Comparison of ENCODE assay signal across 20 cellular contexts in genomic region chr7:128045766-128046165, GRCh38. TPM values are rescaled to one million over a fixed set of nuclear protein-coding genes. Genes with fewer than 3 reads are reported as not detected.
A peak's percentile ranks its signal among the peaks of the same experiment; 100 is the strongest.
DNase-seq lines count a peak whose midpoint lies in the region; ATAC-seq, FAIRE-seq and TF ChIP-seq lines count a peak whose summit lies in the region.
"Had no signal": no experiment of that assay in that cellular context is flagged by ENCODE, and none has a peak within 500 bp of the region (broad histone marks: within the 10 kb centered on the region; RNA-seq: fewer than 3 reads in every experiment).

No MANE protein-coding gene starts in this region.

- TF ChIP-seq EP300 in transverse colon (IDR thresholded peaks at IDR 0.05; ENCODE audit: low read depth), result no peak

- DNase-seq in HFFc6 (peak; percentile 31), astrocyte (ENCODE audit: low read depth) (peak; percentile 54), left lung (no peak), NCI-H187 (lab: John Stamatoyannopoulos, UW) (no peak), transverse colon (no peak)
- no peak for DNase-seq in activated CD8-positive, alpha-beta memory T cell treated with anti-CD3 and anti-CD28 coated beads, Interleukin-2, amount 10 ng/mL, durations not matched to agents 7 days and 5 days
- DNase-seq in activated naive CD4-positive, alpha-beta T cell (lab: John Stamatoyannopoulos, UW), result no peak
- DNase-seq: activated naive CD8-positive, alpha-beta T cell treated with anti-CD3 and anti-CD28 coated beads, Interleukin-2, amount 10 ng/mL, durations not matched to agents 7 days and 5 days; brain microvascular endothelial cell; NCI-H1694; right cardiac atrium; stimulated activated CD4-positive, alpha-beta T cell treated with anti-CD3 and anti-CD28 coated beads, Interleukin-15, amount 100 ng/mL, for 24 hours; T-helper 9 cell had no signal

- peaks cover 51% of the 10 kb centered on the region for H3K4me1 ChIP-seq in BLaER1
- H3K4me1 ChIP-seq in astrocyte (ENCODE audit: insufficient read depth, low read length), result peaks cover 15% of the 10 kb centered on the region
- H3K4me1 ChIP-seq in left lung, result peaks cover 0 to 7% of the 10 kb centered on the region in 2 donors
- H3K4me1 ChIP-seq in transverse colon, result peaks cover 0 to 9% (median 7%) of the 10 kb centered on the region in 4 donors
- H3K4me1 ChIP-seq: HAP-1 had no signal

- H3K36me3 Mint-ChIP-seq in HFFc6 (ENCODE audit: low read depth) (peaks cover 9% of the 10 kb centered on the region; the same call in 1 of the 2 replicates), astrocyte (ENCODE audit: low read depth, unreplicated experiment) (peaks cover 7% of the 10 kb centered on the region)
- H3K36me3 Mint-ChIP-seq in activated CD8-positive, alpha-beta memory T cell treated with anti-CD3 and anti-CD28 coated beads, Interleukin-2, amount 10 ng/mL, durations not matched to agents 7 days and 5 days, result peaks cover 1% of the 10 kb centered on the region

- H4K20me1 ChIP-seq in BLaER1 (peaks cover 60% of the 10 kb centered on the region), astrocyte (ENCODE audit: insufficient read depth, low read length) (peaks cover 81% of the 10 kb centered on the region)

- peaks cover 2% of the 10 kb centered on the region for H3K79me2 ChIP-seq in astrocyte (ENCODE audit: insufficient read depth, low read length)

- H3K9me3 Mint-ChIP-seq in HFFc6 (no peaks in the 10 kb centered on the region), astrocyte (ENCODE audit: unreplicated experiment) (no peaks in the 10 kb centered on the region)
- H3K9me3 Mint-ChIP-seq in activated CD8-positive, alpha-beta memory T cell treated with anti-CD3 and anti-CD28 coated beads, Interleukin-2, amount 10 ng/mL, durations not matched to agents 7 days and 5 days (ENCODE audit: low read depth), result no peaks in the 10 kb centered on the region
- H3K9me3 Mint-ChIP-seq: activated naive CD8-positive, alpha-beta T cell treated with anti-CD3 and anti-CD28 coated beads, Interleukin-2, amount 10 ng/mL, durations not matched to agents 7 days and 5 days had no signal

- H3K9ac ChIP-seq in BLaER1, result no peak overlapping the region
- H3K9ac ChIP-seq in astrocyte (ENCODE audit: low read length), result no peak overlapping the region

- H3K27ac Mint-ChIP-seq in HFFc6, result peak overlapping the region; percentile 44
- H3K27ac Mint-ChIP-seq in astrocyte (ENCODE audit: unreplicated experiment), result peak overlapping the region; percentile 26
- H3K27ac Mint-ChIP-seq in activated CD8-positive, alpha-beta memory T cell treated with anti-CD3 and anti-CD28 coated beads, Interleukin-2, amount 10 ng/mL, durations not matched to agents 7 days and 5 days, result no peak overlapping the region
- H3K27ac Mint-ChIP-seq: activated naive CD8-positive, alpha-beta T cell treated with anti-CD3 and anti-CD28 coated beads, Interleukin-2, amount 10 ng/mL, durations not matched to agents 7 days and 5 days had no signal

- intact Hi-C loops in left lung (cut with DNase I), result no loop called here
- intact Hi-C loops in transverse colon (cut with DNase I; ENCODE audit: low total_unique reads), result no loop called here

- H3K4me2 ChIP-seq in BLaER1, result peak overlapping the region; percentile 33
- peak overlapping the region; percentile 32 for H3K4me2 ChIP-seq in astrocyte (ENCODE audit: low read length)

- in situ Hi-C loops in transverse colon (cut with MboI; ENCODE audit: low pct_ligation_motif_present in 1 of 4, low pct_unique_long_range_greater_than_20kb in 1 of 4, low sequenced_read_pairs in 3 of 4), result loop anchor here in 1 of 4 donors (25.0 kb wide), 1 partner anchor 333 kb away; no protein-coding TSS in a partner anchor

- peaks cover 3% of the 10 kb centered on the region for H3K27me3 Mint-ChIP-seq in HFFc6 (ENCODE audit: insufficient read depth)
- no peaks in the 10 kb centered on the region for H3K27me3 Mint-ChIP-seq in astrocyte (ENCODE audit: low read depth, unreplicated experiment)
- H3K27me3 Mint-ChIP-seq in activated CD8-positive, alpha-beta memory T cell treated with anti-CD3 and anti-CD28 coated beads, Interleukin-2, amount 10 ng/mL, durations not matched to agents 7 days and 5 days, result no peaks in the 10 kb centered on the region
- H3K27me3 Mint-ChIP-seq: activated naive CD8-positive, alpha-beta T cell treated with anti-CD3 and anti-CD28 coated beads, Interleukin-2, amount 10 ng/mL, durations not matched to agents 7 days and 5 days had no signal

- WGBS in transverse colon (ENCODE audit: low coverage in 1 of 2), 2 donors, result 83 to 92% methylated on average over 1 of the region's 1 CpG

- H3K4me3 ChIP-seq in BLaER1 (no peak overlapping the region), astrocyte (ENCODE audit: insufficient read depth, low read depth, low read length) (no peak overlapping the region), left lung (no peak overlapping the region), transverse colon (no peak overlapping the region)
- H3K4me3 ChIP-seq: coronary artery, HAP-1, SJSA1, suprapubic skin had no signal

- H3K4me1 Mint-ChIP-seq in HFFc6 (ENCODE audit: low read depth), result peaks cover 32% of the 10 kb centered on the region
- peaks cover 17% of the 10 kb centered on the region for H3K4me1 Mint-ChIP-seq in astrocyte (ENCODE audit: low read depth, unreplicated experiment)
- peaks cover 32% of the 10 kb centered on the region for H3K4me1 Mint-ChIP-seq in activated CD8-positive, alpha-beta memory T cell treated with anti-CD3 and anti-CD28 coated beads, Interleukin-2, amount 10 ng/mL, durations not matched to agents 7 days and 5 days

- no peak for TF ChIP-seq CTCF in HFFc6 (IDR thresholded peaks at IDR 0.05)
- TF ChIP-seq CTCF in astrocyte (IDR thresholded peaks at IDR 0.05; ENCODE audit: insufficient read depth, low read depth, low read length), result no peak
- no peak for TF ChIP-seq CTCF in left lung (IDR thresholded peaks at IDR 0.05)
- TF ChIP-seq CTCF in transverse colon (IDR thresholded peaks at IDR 0.05), result no peak

- no peak overlapping the region; the same call in 1 of the 2 replicates for H3K27ac ChIP-seq in BLaER1
- H3K27ac ChIP-seq in astrocyte (ENCODE audit: low read depth, low read length), result no peak overlapping the region
- no peak overlapping the region for H3K27ac ChIP-seq in left lung
- H3K27ac ChIP-seq in transverse colon, result no peak overlapping the region
- H3K27ac ChIP-seq: brain microvascular endothelial cell, coronary artery, SJSA1, suprapubic skin had no signal

- peak; percentile 24 for ATAC-seq in left lung
- no peak for ATAC-seq in activated CD8-positive, alpha-beta memory T cell treated with anti-CD3 and anti-CD28 coated beads, Interleukin-2, amount 10 ng/mL, durations not matched to agents 7 days and 5 days
- ATAC-seq: activated CD4-positive, CD25-positive, alpha-beta regulatory T cell treated with anti-CD3 and anti-CD28 coated beads, Interleukin-2, amount 50 U/mL, for 24 hours; left lobe of liver; right cardiac atrium had no signal

- no peak overlapping the region for H2AFZ ChIP-seq in astrocyte (ENCODE audit: low read depth, low read length)

- CTCF ChIA-PET in activated CD8-positive, alpha-beta memory T cell treated with anti-CD3 and anti-CD28 coated beads, Interleukin-2, amount 10 ng/mL, durations not matched to agents 7 days and 5 days (lab: Charles Lee), result interaction anchor here (0.7 to 2.7 kb wide), 3 partner anchors 164 to 1024 kb away, joined by 3 to 7 read pairs (median 3); no protein-coding TSS in a partner anchor

- H3K36me3 ChIP-seq in BLaER1 (peaks cover 24% of the 10 kb centered on the region), astrocyte (ENCODE audit: insufficient read depth, low read length) (peaks cover 5% of the 10 kb centered on the region), left lung (no peaks in the 10 kb centered on the region), transverse colon (no peaks in the 10 kb centered on the region)
- H3K36me3 ChIP-seq: HAP-1 had no signal

- no peaks in the 10 kb centered on the region for H3K9me3 ChIP-seq in BLaER1
- H3K9me3 ChIP-seq in astrocyte (ENCODE audit: insufficient read depth, low read depth, low read length), result no peaks in the 10 kb centered on the region
- H3K9me3 ChIP-seq in left lung, result no peaks in the 10 kb centered on the region
- H3K9me3 ChIP-seq in transverse colon, result no peaks in the 10 kb centered on the region
- H3K9me3 ChIP-seq: HAP-1, SJSA1, suprapubic skin had no signal

- no peak for FAIRE-seq in astrocyte (lab: Jason Lieb, UNC)

- no peaks in the 10 kb centered on the region for H3K27me3 ChIP-seq in BLaER1
- H3K27me3 ChIP-seq in astrocyte (ENCODE audit: insufficient read depth, low read length), result no peaks in the 10 kb centered on the region
- no peaks in the 10 kb centered on the region for H3K27me3 ChIP-seq in left lung
- no peaks in the 10 kb centered on the region for H3K27me3 ChIP-seq in transverse colon
- H3K27me3 ChIP-seq: brain microvascular endothelial cell, SJSA1, suprapubic skin had no signal

- H3K4me3 Mint-ChIP-seq in HFFc6, result no peak overlapping the region
- H3K4me3 Mint-ChIP-seq in astrocyte (ENCODE audit: unreplicated experiment), result no peak overlapping the region
- no peak overlapping the region for H3K4me3 Mint-ChIP-seq in activated CD8-positive, alpha-beta memory T cell treated with anti-CD3 and anti-CD28 coated beads, Interleukin-2, amount 10 ng/mL, durations not matched to agents 7 days and 5 days
- H3K4me3 Mint-ChIP-seq: activated naive CD8-positive, alpha-beta T cell treated with anti-CD3 and anti-CD28 coated beads, Interleukin-2, amount 10 ng/mL, durations not matched to agents 7 days and 5 days had no signal

- no peak for TF ChIP-seq POLR2A in transverse colon (IDR thresholded peaks at IDR 0.05)

RNA-seq across cellular contexts. Expression of gene LRRC4, which starts 14.5 kb away (rescaled TPM):
- 1 to 10 TPM; 1.1 to 2.3 (median 1.5) TPM for total RNA-seq in HFFc6 (2021; fragmentation: NEBNext Ultra II Directional; extraction: Animal tissue kit (Norgen Biotek cat#: 25700))
- total RNA-seq in astrocyte, result 4.4 and 4.5 TPM in 2 replicates
- 10 to 100 TPM in 1 of 2 donors, 1 to 10 TPM in 1; 5.7 to 24.4 TPM for total RNA-seq in left lung
- not detected for total RNA-seq in activated CD8-positive, alpha-beta memory T cell treated with anti-CD3 and anti-CD28 coated beads, Interleukin-2, amount 10 ng/mL, durations not matched to agents 7 days and 5 days
- total RNA-seq in transverse colon, result 1 to 10 TPM in 2 of 4 donors, under 1 TPM in 2; 0.20 to 1.2 (median 0.96) TPM

Comparison
In these comparisons a context has a peak if more than half of its experiments do, and no peak if none do; other contexts are left out.
1. DNase-seq: peak in HFFc6 (single experiment) and astrocyte (single experiment); none in left lung (0 of 2), activated CD8-positive, alpha-beta memory T cell treated with anti-CD3 and anti-CD28 coated beads, Interleukin-2, amount 10 ng/mL, durations not matched to agents 7 days and 5 days (single experiment), NCI-H187 (0 of 2), activated naive CD4-positive, alpha-beta T cell (0 of 4) and transverse colon (single experiment).